Comparison of ENCODE assay signal across 28 cellular contexts in the genomic region with DNA sequence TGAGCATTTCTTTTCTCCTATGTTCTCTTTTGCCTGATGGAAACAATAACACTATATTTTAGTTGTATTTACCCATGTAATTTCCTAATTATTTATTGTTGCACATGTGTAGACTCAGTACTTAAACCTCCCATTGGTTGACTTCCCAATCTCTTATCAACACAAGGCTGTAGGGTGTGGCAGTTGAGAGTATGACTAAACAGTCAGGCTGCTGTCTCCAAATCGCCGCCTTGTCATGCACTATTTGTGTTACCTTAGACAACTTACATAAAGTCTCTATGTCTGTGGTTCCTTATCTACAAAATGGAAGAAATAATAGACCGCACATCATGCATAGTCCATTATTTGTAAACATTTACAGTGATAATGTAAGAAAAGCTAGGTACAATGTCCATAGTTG.
DNase-seq lines count a peak whose midpoint lies in the region; ATAC-seq, FAIRE-seq and TF ChIP-seq lines count a peak whose summit lies in the region.
"Had no signal": no experiment of that assay in that cellular context is flagged by ENCODE, and none has a peak within 500 bp of the region (broad histone marks: within the 10 kb centered on the region; RNA-seq: fewer than 3 reads in every experiment).

No MANE protein-coding gene starts in this region.

- H3K79me2 ChIP-seq in PC-9 (ENCODE audit: low read depth) = no peaks in the 10 kb centered on the region
- H3K79me2 ChIP-seq: parathyroid adenoma had no signal

- H3K4me3 Mint-ChIP-seq in activated T-helper 2 cell treated with anti-CD3 and anti-CD28 coated beads, Interferon-gamma antibody, Interleukin-2, Interleukin-4, amounts not matched to agents 10 μg/mL and 5 μg/mL and 100 μg/mL, durations not matched to agents 14 hours and 24 hours and 36 hours (ENCODE audit: low read depth) = no peak overlapping the region
- H3K4me3 Mint-ChIP-seq: activated CD4-positive, alpha-beta memory T cell treated with anti-CD3 and anti-CD28 coated beads, Interleukin-2, amount 10 ng/mL, durations not matched to agents 7 days and 5 days; activated naive CD8-positive, alpha-beta T cell treated with anti-CD3 and anti-CD28 coated beads, Interleukin-2, amount 50 U/mL, for 24 hours; CD14-positive monocyte; neural crest cell; stimulated activated naive CD8-positive, alpha-beta T cell treated with anti-CD3 and anti-CD28 coated beads, Interleukin-15, Interleukin-2, amounts not matched to agents 100 ng/mL and 50 ng/mL, for 24 hours; T-helper 2 cell treated with Interferon-gamma antibody and Interleukin-4, amounts not matched to agents 5 μg/mL and 100 μg/mL, for 36 hours had no signal

- H3K4me2 ChIP-seq in PC-9 = no peak overlapping the region

- H2AFZ ChIP-seq in PC-9 = no peak overlapping the region
- H2AFZ ChIP-seq: parathyroid adenoma had no signal

- no peaks in the 10 kb centered on the region for H4K20me1 ChIP-seq in PC-9 (ENCODE audit: insufficient read depth)

- peaks cover 23% of the 10 kb centered on the region for H3K4me1 ChIP-seq in PC-9 (replicated peaks; ENCODE audit: insufficient read depth)
- H3K4me1 ChIP-seq: body of pancreas, parathyroid adenoma, thyroid gland had no signal

- H3K27me3 Mint-ChIP-seq in activated T-helper 2 cell treated with anti-CD3 and anti-CD28 coated beads, Interferon-gamma antibody, Interleukin-2, Interleukin-4, amounts not matched to agents 10 μg/mL and 5 μg/mL and 100 μg/mL, durations not matched to agents 14 hours and 24 hours and 36 hours (ENCODE audit: low read depth) = peaks cover 2% of the 10 kb centered on the region
- H3K27me3 Mint-ChIP-seq: stimulated activated naive CD8-positive, alpha-beta T cell treated with anti-CD3 and anti-CD28 coated beads, Interleukin-15, Interleukin-2, amounts not matched to agents 100 ng/mL and 50 ng/mL, for 24 hours had no signal

- H3K9me3 Mint-ChIP-seq in activated T-helper 2 cell treated with anti-CD3 and anti-CD28 coated beads, Interferon-gamma antibody, Interleukin-2, Interleukin-4, amounts not matched to agents 10 μg/mL and 5 μg/mL and 100 μg/mL, durations not matched to agents 14 hours and 24 hours and 36 hours = no peaks in the 10 kb centered on the region
- H3K9me3 Mint-ChIP-seq: activated CD4-positive, alpha-beta memory T cell treated with anti-CD3 and anti-CD28 coated beads, Interleukin-2, amount 10 ng/mL, durations not matched to agents 7 days and 5 days; stimulated activated naive CD8-positive, alpha-beta T cell treated with anti-CD3 and anti-CD28 coated beads, Interleukin-15, Interleukin-2, amounts not matched to agents 100 ng/mL and 50 ng/mL, for 24 hours; T-helper 2 cell treated with Interferon-gamma antibody and Interleukin-4, amounts not matched to agents 5 μg/mL and 100 μg/mL, for 36 hours had no signal

- no peak for ATAC-seq in GM21423 (IDR thresholded peaks at IDR 0.05; ENCODE audit: unreplicated experiment)
- ATAC-seq: activated naive CD8-positive, alpha-beta T cell treated with anti-CD3 and anti-CD28 coated beads, Interleukin-2, amount 50 U/mL, for 24 hours; body of pancreas; esophagus mucosa; left ventricle myocardium superior; Right ventricle myocardium inferior; sciatic nerve had no signal

- H3K27me3 ChIP-seq in PC-9 (ENCODE audit: insufficient read depth, low read depth) = no peaks in the 10 kb centered on the region
- H3K27me3 ChIP-seq in H7 (ENCODE audit: control insufficient read depth, insufficient read depth, low read length) = no peaks in the 10 kb centered on the region
- H3K27me3 ChIP-seq: body of pancreas, thyroid gland had no signal

- no peaks in the 10 kb centered on the region for H3K9me2 ChIP-seq in PC-9 (ENCODE audit: insufficient read depth)

- H3K4me1 Mint-ChIP-seq in activated T-helper 2 cell treated with anti-CD3 and anti-CD28 coated beads, Interferon-gamma antibody, Interleukin-2, Interleukin-4, amounts not matched to agents 10 μg/mL and 5 μg/mL and 100 μg/mL, durations not matched to agents 14 hours and 24 hours and 36 hours (ENCODE audit: low read depth) = no peaks in the 10 kb centered on the region
- H3K4me1 Mint-ChIP-seq: activated CD4-positive, alpha-beta memory T cell treated with anti-CD3 and anti-CD28 coated beads, Interleukin-2, amount 10 ng/mL, durations not matched to agents 7 days and 5 days; activated naive CD8-positive, alpha-beta T cell treated with anti-CD3 and anti-CD28 coated beads, Interleukin-2, amount 50 U/mL, for 24 hours; CD14-positive monocyte had no signal

- no peak overlapping the region for H3K27ac Mint-ChIP-seq in activated T-helper 2 cell treated with anti-CD3 and anti-CD28 coated beads, Interferon-gamma antibody, Interleukin-2, Interleukin-4, amounts not matched to agents 10 μg/mL and 5 μg/mL and 100 μg/mL, durations not matched to agents 14 hours and 24 hours and 36 hours
- H3K27ac Mint-ChIP-seq: activated CD4-positive, alpha-beta memory T cell treated with anti-CD3 and anti-CD28 coated beads, Interleukin-2, amount 10 ng/mL, durations not matched to agents 7 days and 5 days; activated naive CD8-positive, alpha-beta T cell treated with anti-CD3 and anti-CD28 coated beads, Interleukin-2, amount 50 U/mL, for 24 hours; CD14-positive monocyte; stimulated activated naive CD8-positive, alpha-beta T cell treated with anti-CD3 and anti-CD28 coated beads, Interleukin-15, Interleukin-2, amounts not matched to agents 100 ng/mL and 50 ng/mL, for 24 hours; T-helper 2 cell treated with Interferon-gamma antibody and Interleukin-4, amounts not matched to agents 5 μg/mL and 100 μg/mL, for 36 hours had no signal

- no peak for DNase-seq in H54 (ENCODE audit: insufficient read length, low spot score)
- DNase-seq in PC-9 = peak; percentile 6 to 64
- peak; percentile 20 for DNase-seq in epithelial cell of prostate (ENCODE audit: low read depth, low spot score)
- peak; percentile 10 for DNase-seq in renal cortical epithelial cell (ENCODE audit: low read depth)
- no peak for DNase-seq in H7
- no peak for DNase-seq in activated T-helper 2 cell treated with anti-CD3 and anti-CD28 coated beads, Interferon-gamma antibody, Interleukin-2, Interleukin-4, amounts not matched to agents 10 μg/mL and 5 μg/mL and 100 μg/mL, durations not matched to agents 14 hours and 24 hours and 36 hours (ENCODE audit: low spot score)
- no peak for DNase-seq in stimulated activated CD4-positive, alpha-beta T cell treated with anti-CD3 and anti-CD28 coated beads, Interleukin-4, amount 100 ng/mL, for 24 hours
- DNase-seq: activated CD4-positive, alpha-beta memory T cell treated with anti-CD3 and anti-CD28 coated beads, Interleukin-2, amount 10 ng/mL, durations not matched to agents 7 days and 5 days; activated effector memory CD4-positive, alpha-beta T cell treated with Interleukin-2 at 50 U/mL for 16 hours; activated naive CD8-positive, alpha-beta T cell treated with anti-CD3 and anti-CD28 coated beads, Interleukin-2, amount 50 U/mL, for 24 hours; body of pancreas; KG1; left ventricle myocardium superior; MV-4-11; stimulated activated CD4-positive, alpha-beta T cell treated with anti-CD3 and anti-CD28 coated beads, Interleukin-15, amount 100 ng/mL, for 24 hours; thyroid gland had no signal

- no peaks in the 10 kb centered on the region for H3K36me3 Mint-ChIP-seq in activated T-helper 2 cell treated with anti-CD3 and anti-CD28 coated beads, Interferon-gamma antibody, Interleukin-2, Interleukin-4, amounts not matched to agents 10 μg/mL and 5 μg/mL and 100 μg/mL, durations not matched to agents 14 hours and 24 hours and 36 hours (ENCODE audit: low read depth)
- H3K36me3 Mint-ChIP-seq: CD14-positive monocyte had no signal

- H3K27ac ChIP-seq in PC-9 (no peak overlapping the region), epithelial cell of prostate (no peak overlapping the region)
- H3K27ac ChIP-seq: body of pancreas, parathyroid adenoma, thyroid gland had no signal

- H3F3A ChIP-seq in PC-9 (ENCODE audit: insufficient read depth, low read depth) = peaks cover 4% of the 10 kb centered on the region; the same call in 1 of the 2 replicates

- no TSS peak for BruUV-seq in PC-9 (replicated peaks; lab: Mats Ljungman, UMichigan)

- H3K36me3 ChIP-seq in PC-9 (ENCODE audit: low read depth) = no peaks in the 10 kb centered on the region
- no peaks in the 10 kb centered on the region for H3K36me3 ChIP-seq in H7 (replicated peaks; ENCODE audit: control insufficient read depth, insufficient read depth, low read length)
- H3K36me3 ChIP-seq: thyroid gland had no signal

- TF ChIP-seq POLR2A in H54 (IDR thresholded peaks at IDR 0.05; ENCODE audit: low read depth, low read length) = no peak

- intact Hi-C loops in PC-9 (cut with micrococcal nuclease; ENCODE audit: unreplicated experiment) = no loop called here
- intact Hi-C loops in activated T-helper 2 cell treated with anti-CD3 and anti-CD28 coated beads, Interferon-gamma antibody, Interleukin-2, Interleukin-4, amounts not matched to agents 10 μg/mL and 5 μg/mL and 100 μg/mL, durations not matched to agents 14 hours and 24 hours and 36 hours (cut with micrococcal nuclease) = no loop called here

- CTCF ChIA-PET in PC-9 (lab: Charles Lee) = no interaction called here

- POLR2A ChIA-PET in PC-9 (lab: Charles Lee; ENCODE audit: unreplicated experiment) = no interaction called here

- no peak for TF ChIP-seq CTCF in PC-9 (conservative IDR thresholded peaks at IDR 0.05)

- H3K4me3 ChIP-seq in PC-9 (no peak overlapping the region), H7 (ENCODE audit: insufficient read depth, low read depth, low read length) (no peak overlapping the region)
- H3K4me3 ChIP-seq: body of pancreas, thyroid gland had no signal

- peak; percentile 41 for FAIRE-seq in H54 (lab: Jason Lieb, UNC)
- FAIRE-seq: frontal cortex, GM19239, HTR-8/SVneo had no signal

- H3K9me3 ChIP-seq in PC-9 (ENCODE audit: insufficient read depth, low read depth) = 0 out of 2 replicates have a peak, but pooled peaks cover 6% of the 10 kb centered on the region
- H3K9me3 ChIP-seq: body of pancreas, thyroid gland had no signal

Comparison
In these comparisons a context has a peak if more than half of its experiments do, and no peak if none do; other contexts are left out.
1. DNase-seq: peak in PC-9 (2 of 2), epithelial cell of prostate (single experiment) and renal cortical epithelial cell (single experiment); none in H54 (single experiment), H7 (single experiment), activated T-helper 2 cell treated with anti-CD3 and anti-CD28 coated beads, Interferon-gamma antibody, Interleukin-2, Interleukin-4, amounts not matched to agents 10 μg/mL and 5 μg/mL and 100 μg/mL, durations not matched to agents 14 hours and 24 hours and 36 hours (single experiment) and stimulated activated CD4-positive, alpha-beta T cell treated with anti-CD3 and anti-CD28 coated beads, Interleukin-4, amount 100 ng/mL, for 24 hours (single experiment).